ENCODE assay signal across 7 cellular contexts in genomic region chr2:222708274-222708710, GRCh38. TPM values are rescaled to one million over a fixed set of nuclear protein-coding genes. Genes with fewer than 3 reads are reported as not detected.
DNase-seq lines count a peak whose midpoint lies in the region; TF ChIP-seq lines count a peak whose summit lies in the region.

No MANE protein-coding gene starts in this region.

- 0 out of 2 replicates have a peak overlapping the region, but pooled peaks have one; percentile 42 for H2AFZ ChIP-seq in SK-N-SH (ENCODE audit: low read depth)

- H3K36me3 Mint-ChIP-seq in activated naive CD4-positive, alpha-beta T cell treated with anti-CD3 and anti-CD28 coated beads for 36 hours (ENCODE audit: low read depth): no peaks in the 10 kb centered on the region
- H3K36me3 Mint-ChIP-seq in glutamatergic neuron (ENCODE audit: unreplicated experiment): no peaks in the 10 kb centered on the region

- H3K9me3 Mint-ChIP-seq in activated naive CD4-positive, alpha-beta T cell treated with anti-CD3 and anti-CD28 coated beads for 36 hours: no peaks in the 10 kb centered on the region
- H3K9me3 Mint-ChIP-seq in glutamatergic neuron (ENCODE audit: unreplicated experiment): peaks cover 1% of the 10 kb centered on the region

- intact Hi-C loops in activated naive CD4-positive, alpha-beta T cell treated with anti-CD3 and anti-CD28 coated beads for 36 hours (cut with micrococcal nuclease): loop anchor here (1.0 to 10.0 kb wide), 5 partner anchors 51 to 397 kb away; partner anchors contain the start of gene FARSB
- intact Hi-C loops in posterior vena cava (cut with DNase I) (loop anchor here in 1 of 2 donors (5.0 kb wide), 1 partner anchor 199 kb away; no protein-coding TSS in a partner anchor), uterus (cut with DNase I; ENCODE audit: low total_unique reads) (loop anchor here (10.0 kb wide), 1 partner anchor 197 kb away; no protein-coding TSS in a partner anchor)

- H4K20me1 ChIP-seq in SK-N-SH (ENCODE audit: insufficient read depth): no peaks in the 10 kb centered on the region

- TF ChIP-seq POLR2A in uterus (IDR thresholded peaks at IDR 0.05): no peak

- POLR2A ChIA-PET in SK-N-SH (lab: Yijun Ruan, JAX): no interaction called here

- no peaks in the 10 kb centered on the region for H3K79me2 ChIP-seq in SK-N-SH (ENCODE audit: insufficient read depth)

- H3K4me3 ChIP-seq in SK-N-SH (ENCODE audit: low read depth in 2 of 2, low read length in 1 of 2) (no peak overlapping the region; a peak in 1 of 4 replicates), uterus (no peak overlapping the region)

- H3K27me3 Mint-ChIP-seq in activated naive CD4-positive, alpha-beta T cell treated with anti-CD3 and anti-CD28 coated beads for 36 hours (ENCODE audit: low read depth): peaks cover 24% of the 10 kb centered on the region
- H3K27me3 Mint-ChIP-seq in glutamatergic neuron (ENCODE audit: unreplicated experiment): no peaks in the 10 kb centered on the region

- peaks cover 6% of the 10 kb centered on the region for H3K4me1 Mint-ChIP-seq in activated naive CD4-positive, alpha-beta T cell treated with anti-CD3 and anti-CD28 coated beads for 36 hours (ENCODE audit: low read depth)
- peaks cover 5% of the 10 kb centered on the region for H3K4me1 Mint-ChIP-seq in glutamatergic neuron (ENCODE audit: low read depth, unreplicated experiment)

- H3K36me3 ChIP-seq in SK-N-SH (replicated peaks in 1 of 2; ENCODE audit: control insufficient read depth in 1 of 2, insufficient read depth in 2 of 2, low read length in 1 of 2) (no peaks in the 10 kb centered on the region), uterus (no peaks in the 10 kb centered on the region)

- H3K4me1 ChIP-seq in SK-N-SH (ENCODE audit: control insufficient read depth in 1 of 2, insufficient read depth in 2 of 2, low read depth in 1 of 2, low read length in 1 of 2) (peaks cover 3 to 6% of the 10 kb centered on the region in 2 experiments; a peak in 2 of 4 replicates), uterus (no peaks in the 10 kb centered on the region)

- TF ChIP-seq EP300 in SK-N-SH (IDR thresholded peaks at IDR 0.05; ENCODE audit: borderline replicate concordance in 1 of 2, low read depth in 1 of 2, low read length in 1 of 2): no peak

- H3K27ac Mint-ChIP-seq in activated naive CD4-positive, alpha-beta T cell treated with anti-CD3 and anti-CD28 coated beads for 36 hours: no peak overlapping the region
- no peak overlapping the region for H3K27ac Mint-ChIP-seq in glutamatergic neuron (ENCODE audit: unreplicated experiment)

- H3K9me3 ChIP-seq in SK-N-SH: no peaks in the 10 kb centered on the region
- H3K9me3 ChIP-seq in uterus: no peaks in the 10 kb centered on the region

- no peaks in the 10 kb centered on the region for H3F3A ChIP-seq in SK-N-SH (replicated peaks; ENCODE audit: insufficient read depth)

- peak overlapping the region; percentile 13; the same call in 1 of the 2 replicates for H3K4me2 ChIP-seq in SK-N-SH

- no peaks in the 10 kb centered on the region for H3K9me2 ChIP-seq in SK-N-SH

- H3K27me3 ChIP-seq in SK-N-SH (ENCODE audit: insufficient read depth): no peaks in the 10 kb centered on the region
- peaks cover 0 to 5% of the 10 kb centered on the region in 2 donors for H3K27me3 ChIP-seq in uterus

- peak; percentile 27 to 47 for DNase-seq in Kasumi-1 (lab: John Stamatoyannopoulos, UW)
- DNase-seq in SK-N-SH: peak; percentile 62
- peak; percentile 88 for DNase-seq in activated naive CD4-positive, alpha-beta T cell treated with anti-CD3 and anti-CD28 coated beads for 36 hours
- peak; percentile 89 for DNase-seq in glutamatergic neuron
- peak; percentile 93 for DNase-seq in posterior vena cava (ENCODE audit: low spot score)
- DNase-seq in uterus: peak; percentile 72 to 76

- CTCF ChIA-PET in SK-N-SH (lab: Yijun Ruan, JAX): interaction anchor here (0.7 to 7.0 kb wide), 32 partner anchors 9 to 338 kb away, joined by 3 to 115 read pairs (median 4); partner anchors contain the start of gene ACSL3
- CTCF ChIA-PET in activated naive CD4-positive, alpha-beta T cell treated with anti-CD3 and anti-CD28 coated beads for 36 hours (lab: Charles Lee): interaction anchor here (0.9 to 4.7 kb wide), 19 partner anchors 8 to 260 kb away, joined by 3 to 92 read pairs (median 4); no protein-coding TSS in a partner anchor

- WGBS in SK-N-SH (ENCODE audit: low lambda C conversion rate): 20% methylated on average over 12 of the region's 12 CpGs

- TF ChIP-seq CTCF in GM12872 (IDR thresholded peaks at IDR 0.05; ENCODE audit: insufficient read depth, low read depth, low read length) (peak; percentile 81), SK-N-SH (IDR thresholded peaks at IDR 0.05) (peak; percentile 99), glutamatergic neuron (IDR thresholded peaks at IDR 0.05; ENCODE audit: partially characterized antibody, unreplicated experiment) (peak; percentile 97), uterus (IDR thresholded peaks at IDR 0.05) (peak; percentile 82 to 93 (median 88))

- no peak overlapping the region for H3K4me3 Mint-ChIP-seq in activated naive CD4-positive, alpha-beta T cell treated with anti-CD3 and anti-CD28 coated beads for 36 hours
- no peak overlapping the region for H3K4me3 Mint-ChIP-seq in glutamatergic neuron (ENCODE audit: unreplicated experiment)

- peak; percentile 83 for TF ChIP-seq RAD21 in SK-N-SH (IDR thresholded peaks at IDR 0.05; ENCODE audit: low read length)

- H3K27ac ChIP-seq in SK-N-SH (ENCODE audit: low read depth in 2 of 2, low read length in 1 of 2) (peak overlapping the region in 1 of 2 experiments; percentile 21; a peak in 2 of 4 replicates), uterus (no peak overlapping the region)

- H3K9ac ChIP-seq in SK-N-SH: no peak overlapping the region

TF ChIP-seq in SK-N-SH, 30 proteins besides CTCF, POLR2A, EP300 and RAD21:
- no peak for TF ChIP-seq TCF12 (IDR thresholded peaks at IDR 0.05)
- TF ChIP-seq GATA2 (CRISPR knock-in tag; IDR thresholded peaks at IDR 0.05): no peak
- no peak for TF ChIP-seq POLR2AphosphoS5 (IDR thresholded peaks at IDR 0.05; ENCODE audit: low read depth, low read length)
- no peak for TF ChIP-seq JUND (IDR thresholded peaks at IDR 0.05)
- peak; percentile 90 for TF ChIP-seq SMC3 (IDR thresholded peaks at IDR 0.05; ENCODE audit: low read depth, low read length)
- no peak for TF ChIP-seq RFX5 (IDR thresholded peaks at IDR 0.05; ENCODE audit: low read length)
- TF ChIP-seq RCOR1 (IDR thresholded peaks at IDR 0.05; ENCODE audit: low read length): peak; percentile 37; the same call in 1 of the 2 replicates
- TF ChIP-seq ELF1 (IDR thresholded peaks at IDR 0.05): no peak
- no peak for TF ChIP-seq TAF1 (IDR thresholded peaks at IDR 0.05; ENCODE audit: borderline replicate concordance, low read depth, low read length)
- TF ChIP-seq MEF2A (IDR thresholded peaks at IDR 0.05; ENCODE audit: borderline replicate concordance, low read depth): no peak
- no peak for TF ChIP-seq YY1 (IDR thresholded peaks at IDR 0.05; ENCODE audit: low read depth)

RNA-seq across cellular contexts. Expression of gene MOGAT1, which starts 36.8 kb away (rescaled TPM):
- polyA plus RNA-seq in SK-N-SH (2012; rRNA removed): not detected in 2 replicates
- 0.03 and 0.04 TPM in 2 replicates for polyA plus RNA-seq in SK-N-SH (2012; cell fraction: cytosol; rRNA removed)
- 0.10 TPM in 1 of 2 replicates, not detected in the other for polyA plus RNA-seq in SK-N-SH (2012; cell fraction: nucleus; rRNA removed)
- not detected for total RNA-seq in activated naive CD4-positive, alpha-beta T cell treated with anti-CD3 and anti-CD28 coated beads for 36 hours
- total RNA-seq in glutamatergic neuron (ENCODE audit: unreplicated experiment) (not detected), posterior vena cava (not detected), uterus (not detected)

RNA-seq across cellular contexts. Expression of gene FARSB, which starts 52.4 kb away (rescaled TPM):
- 15.4 and 19.1 TPM in 2 replicates for polyA plus RNA-seq in SK-N-SH (2012; rRNA removed)
- 20.9 and 22.4 TPM in 2 replicates for polyA plus RNA-seq in SK-N-SH (2012; cell fraction: cytosol; rRNA removed)
- polyA plus RNA-seq in SK-N-SH (2012; cell fraction: nucleus; rRNA removed): 8.6 and 14.9 TPM in 2 replicates
- total RNA-seq in activated naive CD4-positive, alpha-beta T cell treated with anti-CD3 and anti-CD28 coated beads for 36 hours: 10 to 100 TPM; 46.4 to 46.8 TPM
- 18.8 TPM for total RNA-seq in glutamatergic neuron (ENCODE audit: unreplicated experiment)
- total RNA-seq in posterior vena cava: 10 to 100 TPM; 17.0 to 21.9 TPM
- total RNA-seq in uterus: 10 to 100 TPM in 3 of 4 donors, 1 to 10 TPM in 1; 9.4 to 24.1 (median 16.2) TPM

Comparison
In these comparisons a context has a peak if more than half of its experiments do, and no peak if none do; other contexts are left out.
1. DNase-seq: peak in every context shown above with its lines; median percentile 93 in posterior vena cava; 89 in glutamatergic neuron; 88 in activated naive CD4-positive, alpha-beta T cell treated with anti-CD3 and anti-CD28 coated beads for 36 hours; 74 in uterus; 62 in SK-N-SH; 37 in Kasumi-1.